In the genomic region with DNA sequence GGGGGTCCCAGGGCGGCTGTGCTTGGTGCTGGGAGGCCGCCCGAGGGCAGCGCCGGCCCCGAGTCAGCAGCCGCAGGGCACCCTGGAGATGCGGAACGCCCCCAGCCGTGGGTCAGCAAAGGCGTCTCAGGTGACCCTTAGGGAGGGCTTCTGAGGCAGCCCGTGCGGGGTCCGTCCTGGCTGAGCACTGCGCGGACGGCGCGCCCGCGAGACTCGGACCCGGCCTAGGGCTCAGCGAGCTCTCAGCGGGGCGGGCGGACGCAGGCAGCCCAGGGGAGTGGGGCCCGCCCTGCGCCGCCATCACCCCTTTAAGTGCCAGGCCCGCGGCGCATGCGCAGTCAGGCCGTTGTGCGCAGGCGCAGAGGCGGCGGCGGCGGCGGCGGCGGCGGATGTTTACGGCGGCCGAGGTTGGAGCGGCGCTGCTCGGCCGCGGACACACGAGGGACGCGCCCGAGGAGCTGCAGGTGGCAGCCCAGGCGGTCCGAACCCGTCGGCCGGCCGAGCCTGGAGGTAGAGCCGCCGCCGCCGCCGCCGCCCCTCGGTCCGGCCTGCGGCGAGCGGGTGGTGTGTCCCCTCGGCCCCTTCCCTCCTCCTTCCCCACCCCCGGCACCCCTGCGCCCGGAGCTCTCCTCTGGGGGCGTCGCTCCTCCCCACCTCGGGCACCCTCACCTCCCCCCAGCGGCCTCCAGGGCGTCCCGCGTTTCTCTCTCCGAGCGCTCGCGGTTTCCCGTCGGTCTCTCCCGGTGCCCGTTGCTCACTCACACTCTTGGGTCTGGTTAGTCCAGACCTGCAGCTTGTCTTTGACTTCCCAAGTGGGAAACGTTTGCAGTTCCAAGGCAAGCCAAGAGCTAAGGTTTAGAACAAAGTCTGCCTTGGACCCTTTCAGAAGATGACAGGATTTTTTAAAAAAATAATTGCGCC, we compare ENCODE assay signal across 8 cellular contexts. TPM values are rescaled to one million over a fixed set of nuclear protein-coding genes. Genes with fewer than 3 reads are reported as not detected.
DNase-seq lines count a peak whose midpoint lies in the region; ATAC-seq and TF ChIP-seq lines count a peak whose summit lies in the region.

A gene (plus strand): TSS at position 388 of the 921 bp plus-strand sequence. CDS start 4,218 bp downstream, outside the sequence.

- CTCF ChIA-PET in HEK293T (lab: Yijun Ruan, JAX): no interaction called here

- no peaks in the 10 kb centered on the region for H3K36me3 ChIP-seq in thoracic aorta

- POLR2A ChIA-PET in HEK293T (lab: Yijun Ruan, JAX): interaction anchor here (1.1 to 3.0 kb wide), 4 partner anchors 9 to 57 kb away, joined by 3 to 17 read pairs (median 3); no protein-coding TSS in a partner anchor

- H3K9me3 Mint-ChIP-seq in activated naive CD4-positive, alpha-beta T cell treated with anti-CD3 and anti-CD28 coated beads, Interleukin-2, amount 50 U/mL, for 72 hours: no peaks in the 10 kb centered on the region
- H3K9me3 Mint-ChIP-seq in glutamatergic neuron (ENCODE audit: unreplicated experiment): peaks cover 22% of the 10 kb centered on the region
- H3K9me3 Mint-ChIP-seq in osteocyte (ENCODE audit: unreplicated experiment): no peaks in the 10 kb centered on the region

- TF ChIP-seq CTCF in glutamatergic neuron (IDR thresholded peaks at IDR 0.05; ENCODE audit: partially characterized antibody, unreplicated experiment) (no peak), osteocyte (IDR thresholded peaks at IDR 0.05) (no peak), thoracic aorta (IDR thresholded peaks at IDR 0.05) (peak; percentile 11)

- H3K4me3 Mint-ChIP-seq in glutamatergic neuron (ENCODE audit: unreplicated experiment): peak within 1 kb of the TSS; percentile 95
- peak within 1 kb of the TSS; percentile 98 for H3K4me3 Mint-ChIP-seq in osteocyte (ENCODE audit: unreplicated experiment)

- peak within 1 kb of the TSS; percentile 74 for H3K27ac ChIP-seq in thoracic aorta

- peak; percentile 90 to 92 for ATAC-seq in activated naive CD4-positive, alpha-beta T cell treated with anti-CD3 and anti-CD28 coated beads, Interleukin-2, amount 50 U/mL, for 72 hours
- peak; percentile 93 for ATAC-seq in thoracic aorta (ENCODE audit: insufficient number of reproducible peaks, low FRiP score, low read depth)

- H3K4me3 ChIP-seq in thoracic aorta: peak within 1 kb of the TSS; percentile 97

- H3K27me3 Mint-ChIP-seq in glutamatergic neuron (ENCODE audit: unreplicated experiment) (peaks cover 19% of the 10 kb centered on the region), osteocyte (ENCODE audit: unreplicated experiment) (peaks cover 13% of the 10 kb centered on the region)

- peak within 1 kb of the TSS; percentile 97 for H3K27ac Mint-ChIP-seq in activated naive CD4-positive, alpha-beta T cell treated with anti-CD3 and anti-CD28 coated beads, Interleukin-2, amount 50 U/mL, for 72 hours
- H3K27ac Mint-ChIP-seq in glutamatergic neuron (ENCODE audit: unreplicated experiment) (peak within 1 kb of the TSS; percentile 93), osteocyte (ENCODE audit: unreplicated experiment) (peak within 1 kb of the TSS; percentile 92)

- H3K9me3 ChIP-seq in thoracic aorta: no peaks in the 10 kb centered on the region

- peaks cover 0 to 14% of the 10 kb centered on the region in 2 donors for H3K36me3 Mint-ChIP-seq in activated naive CD4-positive, alpha-beta T cell treated with anti-CD3 and anti-CD28 coated beads, Interleukin-2, amount 50 U/mL, for 72 hours
- H3K36me3 Mint-ChIP-seq in glutamatergic neuron (ENCODE audit: unreplicated experiment): no peaks in the 10 kb centered on the region
- H3K36me3 Mint-ChIP-seq in osteocyte (ENCODE audit: unreplicated experiment): no peaks in the 10 kb centered on the region

- H3K27me3 ChIP-seq in thoracic aorta (replicated peaks; ENCODE audit: insufficient read depth): no peaks in the 10 kb centered on the region

- DNase-seq in GM03348 (ENCODE audit: low spot score): peak; percentile 99
- peak; percentile 97 for DNase-seq in HEK293T (ENCODE audit: extremely low spot score)
- DNase-seq in MV-4-11 (lab: John Stamatoyannopoulos, UW): peak; percentile 80
- peak; percentile 61 for DNase-seq in SKM-1 (lab: John Stamatoyannopoulos, UW; ENCODE audit: unreplicated experiment)
- peak; percentile 91 to 92 for DNase-seq in activated naive CD4-positive, alpha-beta T cell treated with anti-CD3 and anti-CD28 coated beads, Interleukin-2, amount 50 U/mL, for 72 hours (ENCODE audit: low spot score in 2 of 2)
- DNase-seq in glutamatergic neuron: peak; percentile 89
- peak; percentile 92 for DNase-seq in osteocyte (ENCODE audit: extremely low spot score, unreplicated experiment)
- peak; percentile 45 for DNase-seq in thoracic aorta (ENCODE audit: low spot score)

- H3K4me1 ChIP-seq in thoracic aorta (ENCODE audit: control insufficient read depth in 1 of 2, low read depth in 2 of 2): peaks cover 6 to 27% of the 10 kb centered on the region in 2 donors

- H3K4me1 Mint-ChIP-seq in glutamatergic neuron (ENCODE audit: low read depth, unreplicated experiment) (peaks cover 22% of the 10 kb centered on the region), osteocyte (ENCODE audit: unreplicated experiment) (peaks cover 47% of the 10 kb centered on the region)

TF ChIP-seq in HEK293T, 16 proteins besides CTCF, POLR2A, EP300 and RAD21:
- TF ChIP-seq L3MBTL2 (conservative IDR thresholded peaks at IDR 0.05) (peak; percentile 79), ELF4 (IDR thresholded peaks at IDR 0.05) (no peak)

RNA-seq across cellular contexts. Expression of the gene that starts here (rescaled TPM):
- total RNA-seq in activated naive CD4-positive, alpha-beta T cell treated with anti-CD3 and anti-CD28 coated beads, Interleukin-2, amount 50 U/mL, for 72 hours: 10 to 100 TPM; 25.3 to 39.6 TPM
- 82.4 TPM for total RNA-seq in glutamatergic neuron (ENCODE audit: unreplicated experiment)
- 94.6 and 96.7 TPM in 2 replicates for total RNA-seq in osteocyte
- total RNA-seq in thoracic aorta: 100 to 1,000 TPM in 1 of 2 donors, 10 to 100 TPM in 1; 55.9 to 113 TPM

Comparison
In these comparisons a context has a peak if more than half of its experiments do, and no peak if none do; other contexts are left out.
1. Peak in every context shown above with its lines: DNase-seq, ATAC-seq, H3K4me3 ChIP-seq and H3K27ac ChIP-seq.
2. DNase-seq: peak in every context shown above with its lines; median percentile 99 in GM03348; 97 in HEK293T; 92 in osteocyte; 92 in activated naive CD4-positive, alpha-beta T cell treated with anti-CD3 and anti-CD28 coated beads, Interleukin-2, amount 50 U/mL, for 72 hours; 89 in glutamatergic neuron; 80 in MV-4-11; 61 in SKM-1; 45 in thoracic aorta.